8 cellular contexts compared by ENCODE assay signal in genomic region chr13:24680258-24680920, GRCh38. TPM values are rescaled to one million over a fixed set of nuclear protein-coding genes. Genes with fewer than 3 reads are reported as not detected.
DNase-seq lines count a peak whose midpoint lies in the region; ATAC-seq, FAIRE-seq and TF ChIP-seq lines count a peak whose summit lies in the region.

Gene ATP12A, plus strand, starts transcription at chr13:24680408. Its CDS starts 336 bp downstream, at chr13:24680744.

- POLR2A ChIA-PET in WTC11 (lab: Charles Lee) = interaction anchor here (1.1 kb wide), 1 partner anchor 69 kb away, joined by 3 read pairs; no protein-coding TSS in a partner anchor

- H3K36me3 Mint-ChIP-seq in GM23338 (ENCODE audit: low read depth) = no peaks in the 10 kb centered on the region
- no peaks in the 10 kb centered on the region for H3K36me3 Mint-ChIP-seq in WTC11

- H3K27me3 Mint-ChIP-seq in GM23338 (ENCODE audit: insufficient read depth, low read depth, poor library complexity) (peaks cover 23% of the 10 kb centered on the region), WTC11 (ENCODE audit: low read depth) (peaks cover 36% of the 10 kb centered on the region)

- TF ChIP-seq CTCF in GM23338 (conservative IDR thresholded peaks at IDR 0.05; ENCODE audit: low read depth in 2 of 2) (peak in 1 of 2 experiments; percentile 44; a peak in 2 of 4 replicates), WTC11 (IDR thresholded peaks at IDR 0.05) (0 out of 2 replicates have a peak, but pooled peaks have one; percentile 19)

- no peaks in the 10 kb centered on the region for H3K79me2 ChIP-seq in GM23338 (replicated peaks; ENCODE audit: insufficient read depth)

- ATAC-seq in GM23338 = peak; percentile 75
- peak; percentile 59 for ATAC-seq in WTC11
- no peak for ATAC-seq in HG02884 (IDR thresholded peaks at IDR 0.05; ENCODE audit: unreplicated experiment)
- ATAC-seq in HG03039 (IDR thresholded peaks at IDR 0.05; ENCODE audit: unreplicated experiment) = no peak

- H3K4me1 Mint-ChIP-seq in GM23338 = peaks cover 41% of the 10 kb centered on the region
- peaks cover 40% of the 10 kb centered on the region for H3K4me1 Mint-ChIP-seq in WTC11

- H3K4me3 Mint-ChIP-seq in GM23338 = peak within 1 kb of the TSS; percentile 64
- peak within 1 kb of the TSS; percentile 76 for H3K4me3 Mint-ChIP-seq in WTC11

- H2AFZ ChIP-seq in GM23338 (peak within 1 kb of the TSS; percentile 95), neuron (ENCODE audit: low read depth, low read length) (peak within 1 kb of the TSS; percentile 31)

- no peaks in the 10 kb centered on the region for H3K9me3 ChIP-seq in neuron (ENCODE audit: low read length)

- no peak within 1 kb of the TSS for H3K27ac ChIP-seq in GM23338 (ENCODE audit: low read depth)

- H3K4me1 ChIP-seq in GM23338 (ENCODE audit: insufficient read depth) (peaks cover 25% of the 10 kb centered on the region), neuron (ENCODE audit: insufficient read depth, low read length) (peaks cover 20% of the 10 kb centered on the region)

- H3K27me3 ChIP-seq in GM23338 (ENCODE audit: insufficient read depth) (peaks cover 35% of the 10 kb centered on the region), neuron (ENCODE audit: insufficient read depth, low read length) (peaks cover 39% of the 10 kb centered on the region)

- CTCF ChIA-PET in WTC11 (lab: Charles Lee) = interaction anchor here (0.6 to 4.3 kb wide), 19 partner anchors 8 to 305 kb away, joined by 3 to 57 read pairs (median 4); no protein-coding TSS in a partner anchor

- no peak within 1 kb of the TSS for H3K27ac Mint-ChIP-seq in GM23338
- no peak within 1 kb of the TSS for H3K27ac Mint-ChIP-seq in WTC11

- FAIRE-seq in RCC 7860 (lab: Jason Lieb, UNC) = no peak

- no peaks in the 10 kb centered on the region; the same call in 1 of the 2 replicates for H4K20me1 ChIP-seq in GM23338 (replicated peaks; ENCODE audit: insufficient read depth)

- no peaks in the 10 kb centered on the region for H3K9me2 ChIP-seq in GM23338 (ENCODE audit: insufficient read depth)

- H3F3A ChIP-seq in GM23338 (replicated peaks; ENCODE audit: low read depth) = no peaks in the 10 kb centered on the region

- DNase-seq in GM23338 (ENCODE audit: low spot score) (peak; percentile 92), WTC11 (ENCODE audit: low spot score) (peak; percentile 87), ecto neural progenitor cell (ENCODE audit: low spot score) (peak; percentile 68), RCC 7860 (ENCODE audit: low spot score) (no peak), Kasumi-1 (lab: John Stamatoyannopoulos, UW) (no peak)

- H3K4me2 ChIP-seq in GM23338 = peak within 1 kb of the TSS; percentile 94

- H3K36me3 ChIP-seq in GM23338 (ENCODE audit: insufficient read depth) (no peaks in the 10 kb centered on the region), neuron (ENCODE audit: insufficient read depth, low read length) (no peaks in the 10 kb centered on the region)

- no peaks in the 10 kb centered on the region; the same call in 2 of the 3 replicates for H3K9me3 Mint-ChIP-seq in GM23338
- no peaks in the 10 kb centered on the region for H3K9me3 Mint-ChIP-seq in WTC11

- peak within 1 kb of the TSS; percentile 79 for H3K4me3 ChIP-seq in GM23338
- H3K4me3 ChIP-seq in neuron (ENCODE audit: low read length) = no peak within 1 kb of the TSS

TF ChIP-seq in GM23338, 12 proteins besides CTCF, POLR2A, EP300 and RAD21:
- TF ChIP-seq REST (IDR thresholded peaks at IDR 0.05; ENCODE audit: unreplicated experiment) (no peak), POLR2AphosphoS5 (IDR thresholded peaks at IDR 0.05; ENCODE audit: low read depth) (0 out of 2 replicates have a peak, but pooled peaks have one; percentile 31)

TF ChIP-seq in WTC11, 78 proteins besides CTCF, POLR2A, EP300 and RAD21 (continues in another document):
- TF ChIP-seq ESRRA (CRISPR knock-in tag; IDR thresholded peaks at IDR 0.05; ENCODE audit: borderline replicate concordance) (peak; percentile 63; the same call in 1 of the 2 replicates), NR2C2 (CRISPR knock-in tag; IDR thresholded peaks at IDR 0.05) (no peak), FOXK1 (CRISPR knock-in tag; IDR thresholded peaks at IDR 0.05) (peak; percentile 53; the same call in 1 of the 2 replicates), ZNF138 (CRISPR knock-in tag; conservative IDR thresholded peaks at IDR 0.05) (peak; percentile 74; the same call in 1 of the 2 replicates), NFE2L1 (CRISPR knock-in tag; IDR thresholded peaks at IDR 0.05) (peak; percentile 48; the same call in 1 of the 2 replicates), E2F5 (CRISPR knock-in tag; IDR thresholded peaks at IDR 0.05) (peak; percentile 38; the same call in 1 of the 2 replicates), MAX (CRISPR knock-in tag; IDR thresholded peaks at IDR 0.05) (0 out of 2 replicates have a peak, but pooled peaks have one; percentile 9), TEAD1 (CRISPR knock-in tag; IDR thresholded peaks at IDR 0.05) (no peak), E2F4 (CRISPR knock-in tag; IDR thresholded peaks at IDR 0.05; ENCODE audit: borderline replicate concordance, low read depth) (0 out of 2 replicates have a peak, but pooled peaks have one; percentile 59), ZNF423 (CRISPR knock-in tag; IDR thresholded peaks at IDR 0.05) (0 out of 2 replicates have a peak, but pooled peaks have one; percentile 17), KAT7 (CRISPR knock-in tag; IDR thresholded peaks at IDR 0.05; ENCODE audit: borderline replicate concordance) (0 out of 2 replicates have a peak, but pooled peaks have one; percentile 56), SP1 (CRISPR knock-in tag; conservative IDR thresholded peaks at IDR 0.05) (peak; percentile 64; the same call in 1 of the 2 replicates), E2F1 (CRISPR knock-in tag; IDR thresholded peaks at IDR 0.05) (no peak), MLX (CRISPR knock-in tag; IDR thresholded peaks at IDR 0.05) (no peak), HMGXB4 (CRISPR knock-in tag; IDR thresholded peaks at IDR 0.05) (peak; percentile 83; the same call in 1 of the 2 replicates), ZBTB21 (CRISPR knock-in tag; IDR thresholded peaks at IDR 0.05; ENCODE audit: borderline replicate concordance) (0 out of 2 replicates have a peak, but pooled peaks have one; percentile 14), GABPB1 (CRISPR knock-in tag; IDR thresholded peaks at IDR 0.05) (no peak), FOXP1 (CRISPR knock-in tag; IDR thresholded peaks at IDR 0.05; ENCODE audit: borderline replicate concordance) (peak; percentile 94), ATF1 (CRISPR knock-in tag; IDR thresholded peaks at IDR 0.05) (no peak)

RNA-seq across cellular contexts. Expression of gene ATP12A, which starts in this region (rescaled TPM):
- total RNA-seq in GM23338 (2014; rRNA removed; shearing (Covaris generic)) = 0.78 and 1.0 TPM in 2 replicates
- 0.19 and 0.40 TPM in 2 replicates for polyA plus RNA-seq in GM23338 (2016; fragmentation: Nextera tagmentation; extraction: Ambion mirVana)
- total RNA-seq in WTC11 (2021) = 1.4 to 2.7 TPM (median 2.2 TPM) in 3 replicates

Comparison
In these comparisons a context has a peak if more than half of its experiments do, and no peak if none do; other contexts are left out.
1. ATAC-seq: peak in GM23338 (single experiment) and WTC11 (single experiment); none in HG02884 (single experiment) and HG03039 (single experiment).
2. DNase-seq: peak in GM23338 (single experiment), WTC11 (single experiment) and ecto neural progenitor cell (single experiment); none in RCC 7860 (single experiment) and Kasumi-1 (0 of 2).